8 cellular contexts compared by ENCODE assay signal in genomic region chr16:48608452-48608851, GRCh38. TPM values are rescaled to one million over a fixed set of nuclear protein-coding genes. Genes with fewer than 3 reads are reported as not detected.
DNase-seq lines count a peak whose midpoint lies in the region; ATAC-seq and TF ChIP-seq lines count a peak whose summit lies in the region.

No MANE protein-coding gene starts in this region.

- H4K20me1 ChIP-seq in KMS-11 (ENCODE audit: insufficient read depth) (peaks cover 6% of the 10 kb centered on the region; the same call in 1 of the 2 replicates), mammary epithelial cell (ENCODE audit: insufficient read depth, low read length) (peaks cover 2% of the 10 kb centered on the region)

- intact Hi-C loops in mammary epithelial cell (cut with micrococcal nuclease) = loop anchor here (2.0 kb wide), 1 partner anchor 50 kb away; no protein-coding TSS in a partner anchor

- WGBS in mammary epithelial cell (ENCODE audit: low coverage, missing lambda C conversion rate) = 65% methylated on average over 3 of the region's 3 CpGs

- peaks cover 10% of the 10 kb centered on the region for H3K36me3 Mint-ChIP-seq in nephron (ENCODE audit: low read depth)

- H3K27ac ChIP-seq in KMS-11 (peak overlapping the region; percentile 86), mammary epithelial cell (ENCODE audit: insufficient read depth, low read depth, low read length) (peak overlapping the region; percentile 95)

- H3K79me2 ChIP-seq in KMS-11 (ENCODE audit: insufficient read depth, low read depth) = peaks cover 58% of the 10 kb centered on the region
- H3K79me2 ChIP-seq in mammary epithelial cell (ENCODE audit: insufficient read depth, low read length) = peaks cover 59% of the 10 kb centered on the region

- ATAC-seq in GM19351 (IDR thresholded peaks at IDR 0.05; ENCODE audit: unreplicated experiment) (peak; percentile 42), HG03045 (IDR thresholded peaks at IDR 0.05; ENCODE audit: unreplicated experiment) (no peak)

- peak; percentile 12 to 19 for DNase-seq in AML-193 (lab: John Stamatoyannopoulos, UW)
- peak; percentile 67 for DNase-seq in mammary epithelial cell
- DNase-seq in GOT3 (lab: John Stamatoyannopoulos, UW) = no peak
- no peak for DNase-seq in NCI-H1092 (lab: John Stamatoyannopoulos, UW)

- CTCF ChIA-PET in mammary epithelial cell (lab: Charles Lee; ENCODE audit: low non-redundant PET) = no interaction called here

- H3K4me2 ChIP-seq in KMS-11 (peak overlapping the region; percentile 96), mammary epithelial cell (ENCODE audit: insufficient read depth, low read depth, low read length) (peak overlapping the region; percentile 95)

- TF ChIP-seq CTCF in KMS-11 (conservative IDR thresholded peaks at IDR 0.05; ENCODE audit: low read depth, low read length) = no peak
- no peak for TF ChIP-seq CTCF in mammary epithelial cell (conservative IDR thresholded peaks at IDR 0.05 in 1 of 2, IDR thresholded peaks at IDR 0.05 in 1 of 2; ENCODE audit: extremely low read depth in 1 of 2, insufficient read depth in 1 of 2, low read depth in 1 of 2, low read length in 2 of 2)
- no peak for TF ChIP-seq CTCF in nephron (IDR thresholded peaks at IDR 0.05; ENCODE audit: unreplicated experiment in 3 of 3)

- BruUV-seq in mammary epithelial cell (replicated peaks; lab: Mats Ljungman, UMichigan) = TSS peak; percentile 10

- H3K4me1 ChIP-seq in KMS-11 (ENCODE audit: low read depth, poor library complexity, severe bottlenecking) = peaks cover 77% of the 10 kb centered on the region
- H3K4me1 ChIP-seq in mammary epithelial cell (ENCODE audit: insufficient read depth, low read length) = peaks cover 58% of the 10 kb centered on the region

- peak overlapping the region; percentile 89 for H3K9ac ChIP-seq in KMS-11
- H3K9ac ChIP-seq in mammary epithelial cell (ENCODE audit: insufficient read depth, low read length) = peak overlapping the region; percentile 98

- H3K36me3 ChIP-seq in KMS-11 (ENCODE audit: insufficient read depth) = no peaks in the 10 kb centered on the region
- no peaks in the 10 kb centered on the region for H3K36me3 ChIP-seq in mammary epithelial cell (ENCODE audit: insufficient read depth, low read length)

- no peaks in the 10 kb centered on the region for H3K9me3 ChIP-seq in mammary epithelial cell (replicated peaks; ENCODE audit: insufficient read depth, low read length)

- H3K9me3 Mint-ChIP-seq in nephron = peaks cover 3% of the 10 kb centered on the region

- peaks cover 28% of the 10 kb centered on the region for H3K4me1 Mint-ChIP-seq in nephron

- H3K27me3 ChIP-seq in KMS-11 (ENCODE audit: insufficient read depth, low read depth) (no peaks in the 10 kb centered on the region), mammary epithelial cell (ENCODE audit: insufficient read depth, low read length) (no peaks in the 10 kb centered on the region)

- in situ Hi-C loops in mammary epithelial cell (cut with MboI; ENCODE audit: low sequenced_read_pairs in 2 of 2) = no loop called here

- H2AFZ ChIP-seq in KMS-11 (ENCODE audit: low read depth) (no peak overlapping the region), mammary epithelial cell (ENCODE audit: low read depth, low read length) (no peak overlapping the region)

- H3K27me3 Mint-ChIP-seq in nephron (ENCODE audit: low read depth) = no peaks in the 10 kb centered on the region

- H3K4me3 ChIP-seq in KMS-11 (IDR thresholded peaks at IDR 0.05; ENCODE audit: insufficient read depth, low read depth, low read length) (no peak overlapping the region), mammary epithelial cell (replicated peaks in 1 of 3; ENCODE audit: insufficient read depth in 1 of 3, low read depth in 2 of 3, low read length in 3 of 3) (peak overlapping the region; percentile 77 to 98 (median 91))

- no peak overlapping the region for H3K4me3 Mint-ChIP-seq in nephron

- peak overlapping the region in 2 of 3 experiments; percentile 89 to 90 for H3K27ac Mint-ChIP-seq in nephron

- dilution Hi-C loops in mammary epithelial cell (cut with HindIII; ENCODE audit: low sequenced_read_pairs) = loop anchor here (25.0 kb wide), 1 partner anchor 246 kb away; no protein-coding TSS in a partner anchor

RNA-seq across cellular contexts. Expression of gene N4BP1, which starts 1.5 kb away (rescaled TPM):
- 10 to 100 TPM; 32.8 to 34.3 TPM for total RNA-seq in mammary epithelial cell
- 10.5 TPM for polyA plus RNA-seq in mammary epithelial cell
- 24.0 TPM for polyA minus RNA-seq in mammary epithelial cell

Comparison
In these comparisons a context has a peak if more than half of its experiments do, and no peak if none do; other contexts are left out.
1. DNase-seq: peak in AML-193 (2 of 2) and mammary epithelial cell (single experiment); none in GOT3 (single experiment) and NCI-H1092 (single experiment).